22 cellular contexts compared by ENCODE assay signal in genomic region chr11:119942583-119943338, GRCh38.
DNase-seq lines count a peak whose midpoint lies in the region; TF ChIP-seq lines count a peak whose summit lies in the region.
"Had no signal": no experiment of that assay in that cellular context is flagged by ENCODE, and none has a peak within 500 bp of the region (broad histone marks: within the 10 kb centered on the region; RNA-seq: fewer than 3 reads in every experiment).

No MANE protein-coding gene starts in this region.

- intact Hi-C loops in posterior vena cava (cut with DNase I), result no loop called here

- no peak overlapping the region for H3K4me3 ChIP-seq in fibroblast of mammary gland (ENCODE audit: control insufficient read depth, low read depth, low read length)
- H3K4me3 ChIP-seq: GM23338, heart right ventricle, Peyer's patch, SJSA1, thoracic aorta, vagina had no signal

- no peak for TF ChIP-seq CTCF in fibroblast of mammary gland (conservative IDR thresholded peaks at IDR 0.05; ENCODE audit: control insufficient read depth, insufficient read depth, low read depth, low read length)

- DNase-seq in DMS53 (lab: John Stamatoyannopoulos, UW) (peak; percentile 14), DMS53 treated with DMSO at 0.1 percent for 48 hours (lab: John Stamatoyannopoulos, UW; ENCODE audit: unreplicated experiment) (no peak), RKO (ENCODE audit: low spot score) (peak; percentile 1), fibroblast of mammary gland (ENCODE audit: low read depth) (peak; percentile 50), posterior vena cava (ENCODE audit: low spot score) (peak; percentile 28), NCI-H187 treated with DMSO at 0.1 percent for 48 hours (lab: John Stamatoyannopoulos, UW) (no peak), foreskin melanocyte (no peak), cerebellar cortex (ENCODE audit: low spot score) (no peak)
- DNase-seq: activated CD4-positive, alpha-beta T cell treated with anti-CD3 and anti-CD28 coated beads, Interleukin-2, amount 50 U/mL, for 48 hours; activated effector memory CD4-positive, alpha-beta T cell treated with anti-CD3 and anti-CD28 coated beads, Interleukin-2, amount 50 U/mL, for 16 hours; activated T-cell treated with anti-CD3 and anti-CD28 coated beads for 4 hours; foreskin keratinocyte; heart right ventricle; NCI-H1105 treated with DMSO at 0.1 percent for 48 hours; NCI-H2029; Peyer's patch; posterior cingulate gyrus; stimulated activated naive B cell treated with anti-CD40 and anti-IgM and Interleukin-4, amounts not matched to agents 10 μg/mL and 1 μg/mL and 100 μg/mL, for 72 hours had no signal

Comparison
In these comparisons a context has a peak if more than half of its experiments do, and no peak if none do; other contexts are left out.
1. DNase-seq: peak in DMS53 (single experiment), RKO (single experiment), fibroblast of mammary gland (single experiment) and posterior vena cava (single experiment); none in DMS53 treated with DMSO at 0.1 percent for 48 hours (single experiment), NCI-H187 treated with DMSO at 0.1 percent for 48 hours (single experiment), foreskin melanocyte (single experiment) and cerebellar cortex (single experiment).